Comparison of ENCODE assay signal across 22 cellular contexts in genomic region chr1:2985694-2986548, GRCh38. TPM values are rescaled to one million over a fixed set of nuclear protein-coding genes. Genes with fewer than 3 reads are reported as not detected.
DNase-seq lines count a peak whose midpoint lies in the region; TF ChIP-seq lines count a peak whose summit lies in the region.
"Had no signal": no experiment of that assay in that cellular context is flagged by ENCODE, and none has a peak within 500 bp of the region (broad histone marks: within the 10 kb centered on the region; RNA-seq: fewer than 3 reads in every experiment).

No MANE protein-coding gene starts in this region.

- DNase-seq in HEK293T (ENCODE audit: extremely low spot score): no peak
- no peak for DNase-seq in dorsolateral prefrontal cortex
- DNase-seq in substantia nigra (lab: John Stamatoyannopoulos, UW): no peak
- DNase-seq in NCI-H1105 treated with DMSO at 0.1 percent for 48 hours (lab: John Stamatoyannopoulos, UW): no peak
- DNase-seq in DMS79 treated with DMSO at 0.1 percent for 48 hours (lab: John Stamatoyannopoulos, UW): no peak
- DNase-seq in NAMALWA (ENCODE audit: low spot score): no peak
- DNase-seq: Caco-2; CD8-positive, alpha-beta T cell; GF-D8; NCI-H1092; NCI-H1436; NCI-H187; NCI-H2081 treated with DMSO at 0.1 percent for 48 hours; NCI-H226; NCI-H510A; NCI-H69; RPMI8226; SHP77 had no signal

- no peak overlapping the region for H3K4me3 ChIP-seq in dorsolateral prefrontal cortex
- H3K4me3 ChIP-seq: SK-N-MC had no signal

- H3K27ac ChIP-seq in angular gyrus (ENCODE audit: low read depth, low read length) (peak overlapping the region; percentile 78), dorsolateral prefrontal cortex (peak overlapping the region in 55 of 59 donors; percentile 26 to 99 (median 92)), substantia nigra (ENCODE audit: low read depth, low read length, poor library complexity, severe bottlenecking) (peak overlapping the region; percentile 97)
- H3K27ac ChIP-seq: C4-2B, SK-N-MC had no signal

- TF ChIP-seq CTCF in dorsolateral prefrontal cortex (IDR thresholded peaks at IDR 0.05 in 54 of 56, conservative IDR thresholded peaks at IDR 0.05 in 2 of 56; ENCODE audit: low read depth in 1 of 56, partially characterized antibody in 56 of 56): no peak

- peaks cover 0 to 11% (median 0%) of the 10 kb centered on the region in 45 donors for H3K27me3 ChIP-seq in dorsolateral prefrontal cortex

- intact Hi-C loops in dorsolateral prefrontal cortex (cut with DNase I): loop anchor here in 1 of 2 donors (10.0 kb wide), 1 partner anchor 71 kb away; no protein-coding TSS in a partner anchor

- POLR2A ChIA-PET in HEK293T (lab: Yijun Ruan, JAX): no interaction called here

- CTCF ChIA-PET in HEK293T (lab: Yijun Ruan, JAX): no interaction called here

TF ChIP-seq in HEK293T, 16 proteins besides CTCF, POLR2A, EP300 and RAD21:
- TF ChIP-seq TARDBP (IDR thresholded peaks at IDR 0.05): no peak
- peak; percentile 56; the same call in 1 of the 2 replicates for TF ChIP-seq PKNOX1 (IDR thresholded peaks at IDR 0.05)
- no peak for TF ChIP-seq LEF1 (IDR thresholded peaks at IDR 0.05; ENCODE audit: borderline replicate concordance)
- TF ChIP-seq ELF4 (IDR thresholded peaks at IDR 0.05): no peak
- no peak for TF ChIP-seq FOXM1 (IDR thresholded peaks at IDR 0.05; ENCODE audit: borderline replicate concordance)
TF ChIP-seq in HEK293T: peak in this region for 1.

RNA-seq across cellular contexts. Expression of gene ACTRT2, which starts 35.3 kb away (rescaled TPM):
- total RNA-seq in dorsolateral prefrontal cortex: under 1 TPM in 1 of 120 experiments, not detected in 119; 0.32 TPM
- total RNA-seq: A673; Caco-2; CD8-positive, alpha-beta T cell had no signal
